In genomic region chr21:42221581-42222345, GRCh38 we compare ENCODE assay signal across 11 cellular contexts. TPM values are rescaled to one million over a fixed set of nuclear protein-coding genes. Genes with fewer than 3 reads are reported as not detected.
DNase-seq lines count a peak whose midpoint lies in the region; ATAC-seq, FAIRE-seq and TF ChIP-seq lines count a peak whose summit lies in the region.
"Had no signal": no experiment of that assay in that cellular context is flagged by ENCODE, and none has a peak within 500 bp of the region (broad histone marks: within the 10 kb centered on the region; RNA-seq: fewer than 3 reads in every experiment).

No MANE protein-coding gene starts in this region.

- DNase-seq in heart left ventricle (peak in 2 of 5 donors; percentile 66 to 67), Right ventricle myocardium inferior (ENCODE audit: missing footprints) (no peak), bronchial epithelial cell (ENCODE audit: low read depth) (peak; percentile 39), lung microvascular endothelial cell (ENCODE audit: low read depth in 2 of 2) (peak; percentile 86 to 87), upper lobe of right lung (peak; percentile 29), 8988T (no peak)
- no peak for DNase-seq in activated effector memory CD4-positive, alpha-beta T cell treated with Interleukin-2 at 50 U/mL for 16 hours
- DNase-seq: NCI-H1048 had no signal

- FAIRE-seq in bronchial epithelial cell (lab: Jason Lieb, UNC): no peak
- FAIRE-seq: GM12892, RCC 7860 had no signal

- H3K27me3 ChIP-seq in heart left ventricle (no peaks in the 10 kb centered on the region), bronchial epithelial cell (ENCODE audit: control insufficient read depth, insufficient read depth, low read length) (no peaks in the 10 kb centered on the region), upper lobe of right lung (no peaks in the 10 kb centered on the region)

- H3K36me3 ChIP-seq in heart left ventricle (peaks cover 0 to 13% (median under 1%) of the 10 kb centered on the region in 9 donors), bronchial epithelial cell (ENCODE audit: control insufficient read depth, insufficient read depth, low read length) (peaks cover 4% of the 10 kb centered on the region), upper lobe of right lung (peaks cover 13% of the 10 kb centered on the region)

- 27 to 38% (median 28%) methylated on average over 15 of the region's 15 CpGs for WGBS in heart left ventricle, 4 donors

- H3K27ac ChIP-seq in heart left ventricle (peak overlapping the region; percentile 44 to 90 (median 78)), upper lobe of right lung (peak overlapping the region; percentile 3)

- ATAC-seq in heart left ventricle (peak in 3 of 4 donors; percentile 47 to 56 (median 50)), Right ventricle myocardium inferior (no peak), upper lobe of right lung (peak; percentile 10), HG02610 (IDR thresholded peaks at IDR 0.05; ENCODE audit: unreplicated experiment) (no peak)

- H3K4me1 ChIP-seq in heart left ventricle: peaks cover 7 to 52% (median 28%) of the 10 kb centered on the region in 12 donors
- peaks cover 28% of the 10 kb centered on the region for H3K4me1 ChIP-seq in upper lobe of right lung

- TF ChIP-seq CTCF in heart left ventricle (IDR thresholded peaks at IDR 0.05) (no peak), bronchial epithelial cell (IDR thresholded peaks at IDR 0.05; ENCODE audit: insufficient read depth, low read length, severe bottlenecking) (no peak), upper lobe of right lung (IDR thresholded peaks at IDR 0.05) (no peak)

- H3K4me3 ChIP-seq in heart left ventricle: peak overlapping the region in 2 of 12 donors; percentile 5 to 25
- no peak overlapping the region for H3K4me3 ChIP-seq in bronchial epithelial cell (ENCODE audit: low read depth, low read length)
- no peak overlapping the region for H3K4me3 ChIP-seq in upper lobe of right lung

- H3K9me3 ChIP-seq in heart left ventricle (no peaks in the 10 kb centered on the region), upper lobe of right lung (no peaks in the 10 kb centered on the region)

- intact Hi-C loops in heart left ventricle (cut with DNase I) (loop anchor here in 5 of 10 donors (5.0 to 10.0 kb wide), 4 partner anchors 36 to 57 kb away; no protein-coding TSS in a partner anchor), Right ventricle myocardium inferior (cut with DNase I) (loop anchor here (5.0 kb wide), 1 partner anchor 36 kb away; no protein-coding TSS in a partner anchor), upper lobe of right lung (cut with DNase I) (no loop called here)

- TF ChIP-seq POLR2A in heart left ventricle (IDR thresholded peaks at IDR 0.05): no peak

RNA-seq across cellular contexts. Expression of gene ABCG1, which starts 2.8 kb away (rescaled TPM):
- total RNA-seq in heart left ventricle (10 to 100 TPM in 7 of 9 donors, 1 to 10 TPM in 2; 3.3 to 25.3 (median 13.5) TPM), Right ventricle myocardium inferior (9.0 TPM), bronchial epithelial cell (132 and 138 TPM in 2 replicates), lung microvascular endothelial cell (76.9 and 156 TPM in 2 replicates), upper lobe of right lung (62.6 TPM)
- 10 to 100 TPM in 1 of 2 donors, 1 to 10 TPM in 1; 7.2 to 21.7 TPM for polyA plus RNA-seq in heart left ventricle

Comparison
In these comparisons a context has a peak if more than half of its experiments do, and no peak if none do; other contexts are left out.
1. ATAC-seq: peak in heart left ventricle (3 of 4) and upper lobe of right lung (single experiment); none in Right ventricle myocardium inferior (single experiment) and HG02610 (single experiment).
2. DNase-seq: peak in bronchial epithelial cell (single experiment), lung microvascular endothelial cell (2 of 2) and upper lobe of right lung (single experiment); none in Right ventricle myocardium inferior (single experiment), activated effector memory CD4-positive, alpha-beta T cell treated with Interleukin-2 at 50 U/mL for 16 hours (single experiment) and 8988T (single experiment).